ENCODE assay signal across 11 cellular contexts in genomic region chr12:50536831-50537537, GRCh38. TPM values are rescaled to one million over a fixed set of nuclear protein-coding genes. Genes with fewer than 3 reads are reported as not detected.
DNase-seq lines count a peak whose midpoint lies in the region; ATAC-seq and TF ChIP-seq lines count a peak whose summit lies in the region.
"Had no signal": no experiment of that assay in that cellular context is flagged by ENCODE, and none has a peak within 500 bp of the region (broad histone marks: within the 10 kb centered on the region; RNA-seq: fewer than 3 reads in every experiment).

No MANE protein-coding gene starts in this region.

- CTCF ChIA-PET in IMR-90 (lab: Yijun Ruan, JAX), result interaction anchor here (0.7 kb wide), 1 partner anchor 36 kb away, joined by 4 read pairs; no protein-coding TSS in a partner anchor

- no peak overlapping the region for H3K4me3 ChIP-seq in CD4-positive, CD25-positive, alpha-beta regulatory T cell (ENCODE audit: low read depth, low read length)
- H3K4me3 ChIP-seq in IMR-90 (ENCODE audit: insufficient read depth, low read depth, low read length) (no peak overlapping the region), mesodermal cell (ENCODE audit: extremely low read depth, insufficient read depth, low read length, poor library complexity, severe bottlenecking) (no peak overlapping the region)
- H3K4me3 ChIP-seq: hepatocyte, lung, ovary had no signal

- H2AK9ac ChIP-seq in IMR-90 (replicated peaks; ENCODE audit: low read depth, low read length, poor library complexity), result no peak overlapping the region

- no peak overlapping the region for H2BK20ac ChIP-seq in IMR-90 (ENCODE audit: low read depth, low read length)

- H3K23ac ChIP-seq in IMR-90 (ENCODE audit: low read depth, low read length), result no peak overlapping the region

- H4K20me1 ChIP-seq in IMR-90 (ENCODE audit: insufficient read depth, low read length), result peaks cover 26% of the 10 kb centered on the region; the same call in 1 of the 2 replicates

- H3K79me1 ChIP-seq in IMR-90 (ENCODE audit: low read depth in 1 of 2, low read length in 2 of 2), result peaks cover 11 to 64% of the 10 kb centered on the region in 2 experiments

- no peak overlapping the region for H2AFZ ChIP-seq in IMR-90 (replicated peaks; ENCODE audit: low read length, poor library complexity)
- H2AFZ ChIP-seq: hepatocyte had no signal

- peak overlapping the region; percentile 17 to 70 (median 64) for H3K27ac Mint-ChIP-seq in CD4-positive, CD25-positive, alpha-beta regulatory T cell
- peak overlapping the region; percentile 90 for H3K27ac Mint-ChIP-seq in activated naive CD8-positive, alpha-beta T cell

- no peak overlapping the region for H2AK5ac ChIP-seq in IMR-90 (ENCODE audit: low read depth, low read length)

- POLR2A ChIA-PET in IMR-90 (lab: Charles Lee; ENCODE audit: unreplicated experiment), result no interaction called here

- H3K27ac ChIP-seq in CD4-positive, CD25-positive, alpha-beta regulatory T cell (ENCODE audit: insufficient read depth, low read length, poor library complexity, severe bottlenecking), result no peak overlapping the region
- H3K27ac ChIP-seq in IMR-90 (ENCODE audit: insufficient read depth, low read length) (no peak overlapping the region), mesodermal cell (ENCODE audit: low read depth, low read length, severe bottlenecking) (peak overlapping the region; percentile 16)
- H3K27ac ChIP-seq: hepatocyte, ovary had no signal

- H3K36me3 ChIP-seq in CD4-positive, CD25-positive, alpha-beta regulatory T cell (ENCODE audit: control insufficient read depth, insufficient read depth, low read length), result peaks cover 3% of the 10 kb centered on the region
- H3K36me3 ChIP-seq in IMR-90 (ENCODE audit: control insufficient read depth, insufficient read depth, low read length) (no peaks in the 10 kb centered on the region), mesodermal cell (ENCODE audit: control insufficient read depth, insufficient read depth, low read length) (peaks cover 2% of the 10 kb centered on the region)
- H3K36me3 ChIP-seq: ovary had no signal

- no peak for TF ChIP-seq CTCF in IMR-90 (conservative IDR thresholded peaks at IDR 0.05; ENCODE audit: low read depth, low read length)

- H3K18ac ChIP-seq in IMR-90 (ENCODE audit: low read depth, low read length), result no peak overlapping the region

- no peak overlapping the region for H3K4ac ChIP-seq in IMR-90 (ENCODE audit: low read depth, low read length)

- peaks cover 23% of the 10 kb centered on the region for H3K4me1 ChIP-seq in CD4-positive, CD25-positive, alpha-beta regulatory T cell (ENCODE audit: control insufficient read depth, insufficient read depth, low read length, poor library complexity, severe bottlenecking)
- H3K4me1 ChIP-seq in IMR-90 (ENCODE audit: control insufficient read depth, insufficient read depth, low read length) (peaks cover 7% of the 10 kb centered on the region), mesodermal cell (ENCODE audit: control insufficient read depth, insufficient read depth, low read length, poor library complexity, severe bottlenecking) (peaks cover 19% of the 10 kb centered on the region)

- in situ Hi-C loops in IMR-90 (cut with MboI; ENCODE audit: low sequenced_read_pairs), result loop anchor here (10.0 kb wide), 1 partner anchor 58 kb away; no protein-coding TSS in a partner anchor

- no peaks in the 10 kb centered on the region for H3K27me3 Mint-ChIP-seq in CD4-positive, CD25-positive, alpha-beta regulatory T cell
- H3K27me3 Mint-ChIP-seq in activated naive CD8-positive, alpha-beta T cell, result no peaks in the 10 kb centered on the region

- no peak overlapping the region for H2BK120ac ChIP-seq in IMR-90 (ENCODE audit: low read depth, low read length)

- TF ChIP-seq RAD21 in IMR-90 (IDR thresholded peaks at IDR 0.05; ENCODE audit: low read length), result no peak

- no peak overlapping the region for H2BK15ac ChIP-seq in IMR-90 (ENCODE audit: low read depth, low read length)

- H3K14ac ChIP-seq in IMR-90 (replicated peaks; ENCODE audit: low read depth, low read length), result no peak overlapping the region

- DNase-seq in CD4-positive, CD25-positive, alpha-beta regulatory T cell, result no peak
- no peak for DNase-seq in IMR-90
- no peak for DNase-seq in NCI-H510A treated with DMSO at 0.1 percent for 48 hours (lab: John Stamatoyannopoulos, UW)
- DNase-seq in UCSD-AML1 (lab: John Stamatoyannopoulos, UW; ENCODE audit: unreplicated experiment), result no peak
- DNase-seq: MM.1S, ovary had no signal

- H3K9ac ChIP-seq in IMR-90 (ENCODE audit: low read depth, low read length), result no peak overlapping the region

- H3K56ac ChIP-seq in IMR-90 (ENCODE audit: extremely low read depth, insufficient read depth, low read length), result no peak overlapping the region

- no peaks in the 10 kb centered on the region for H3K9me3 ChIP-seq in CD4-positive, CD25-positive, alpha-beta regulatory T cell (ENCODE audit: control insufficient read depth in 2 of 2, low read length in 2 of 2)
- no peaks in the 10 kb centered on the region for H3K9me3 ChIP-seq in IMR-90 (ENCODE audit: control insufficient read depth, insufficient read depth, low read length)
- H3K9me3 ChIP-seq in mesodermal cell (ENCODE audit: control insufficient read depth, low read length), result no peaks in the 10 kb centered on the region
- H3K9me3 ChIP-seq: ovary had no signal

- no peak overlapping the region for H4K8ac ChIP-seq in IMR-90 (ENCODE audit: low read depth in 2 of 2, low read length in 2 of 2)

- no peak for ATAC-seq in CD4-positive, CD25-positive, alpha-beta regulatory T cell (ENCODE audit: low read depth in 2 of 2)
- ATAC-seq in IMR-90 (ENCODE audit: low read depth) (no peak), HG02884 (IDR thresholded peaks at IDR 0.05; ENCODE audit: unreplicated experiment) (no peak)

- H4K91ac ChIP-seq in IMR-90 (ENCODE audit: insufficient read depth, low read depth, low read length), result no peak overlapping the region

- no TSS peak for BruUV-seq in IMR-90 (replicated peaks; lab: Mats Ljungman, UMichigan)

- no peak for TF ChIP-seq POLR2A in IMR-90 (IDR thresholded peaks at IDR 0.05; ENCODE audit: low read depth, low read length)

- peaks cover 9% of the 10 kb centered on the region for H3K9me1 ChIP-seq in IMR-90 (ENCODE audit: insufficient read depth, low read length)

- dilution Hi-C loops in IMR-90 (cut with HindIII; ENCODE audit: low sequenced_read_pairs, unreplicated experiment), result no loop called here

- H3K4me1 Mint-ChIP-seq in CD4-positive, CD25-positive, alpha-beta regulatory T cell, result peaks cover 15 to 36% (median 20%) of the 10 kb centered on the region in 4 donors
- H3K4me1 Mint-ChIP-seq in activated naive CD8-positive, alpha-beta T cell (ENCODE audit: low read depth), result peaks cover 33% of the 10 kb centered on the region

- peak overlapping the region in 2 of 4 donors; percentile 22 to 32 for H3K4me3 Mint-ChIP-seq in CD4-positive, CD25-positive, alpha-beta regulatory T cell
- H3K4me3 Mint-ChIP-seq in activated naive CD8-positive, alpha-beta T cell, result peak overlapping the region; percentile 14

- peak overlapping the region; percentile 8; the same call in 1 of the 2 replicates for H3K4me2 ChIP-seq in IMR-90 (ENCODE audit: low read depth, low read length)
- H3K4me2 ChIP-seq: hepatocyte had no signal

- peaks cover 17% of the 10 kb centered on the region for H3K36me3 Mint-ChIP-seq in CD4-positive, CD25-positive, alpha-beta regulatory T cell
- peaks cover 2% of the 10 kb centered on the region for H3K36me3 Mint-ChIP-seq in activated naive CD8-positive, alpha-beta T cell

- H3K9me3 Mint-ChIP-seq in CD4-positive, CD25-positive, alpha-beta regulatory T cell, result no peaks in the 10 kb centered on the region
- no peaks in the 10 kb centered on the region for H3K9me3 Mint-ChIP-seq in activated naive CD8-positive, alpha-beta T cell (ENCODE audit: low read depth)

- intact Hi-C loops in IMR-90 (cut with micrococcal nuclease), result no loop called here

- H3K27me3 ChIP-seq in CD4-positive, CD25-positive, alpha-beta regulatory T cell (ENCODE audit: control insufficient read depth, insufficient read depth, low read length), result no peaks in the 10 kb centered on the region
- no peaks in the 10 kb centered on the region for H3K27me3 ChIP-seq in IMR-90 (ENCODE audit: control insufficient read depth, insufficient read depth, low read length)
- H3K27me3 ChIP-seq: hepatocyte, ovary had no signal

- H4K5ac ChIP-seq in IMR-90 (ENCODE audit: low read depth, low read length), result no peak overlapping the region

- 40 to 100% methylated on average over 1 of the region's 4 CpGs for WGBS in IMR-90 (ENCODE audit: extremely low coverage in 2 of 2, insufficient read length in 1 of 2), 2 experiments
- 92 to 96% methylated on average over 3 to 4 of the region's 4 CpGs for whole genome bisulfite sequencing in mesodermal cell (ENCODE audit: insufficient coverage in 2 of 2), 2 experiments

- H2BK5ac ChIP-seq in IMR-90 (ENCODE audit: low read depth, low read length, poor library complexity, severe bottlenecking), result no peak overlapping the region

TF ChIP-seq in IMR-90, 13 proteins besides CTCF, POLR2A, EP300 and RAD21 (continues in another document):
- TF ChIP-seq NFE2L2 (IDR thresholded peaks at IDR 0.05; ENCODE audit: low read depth, low read length) (no peak), CEBPB (IDR thresholded peaks at IDR 0.05; ENCODE audit: low read depth, low read length) (no peak), ELK1 (IDR thresholded peaks at IDR 0.05; ENCODE audit: borderline replicate concordance, low read depth, low read length) (no peak), RFX5 (IDR thresholded peaks at IDR 0.05; ENCODE audit: low read depth, low read length) (no peak), BHLHE40 (IDR thresholded peaks at IDR 0.05; ENCODE audit: low read depth, low read length) (no peak), FOS (IDR thresholded peaks at IDR 0.05; ENCODE audit: low read depth, low read length) (no peak), RCOR1 (IDR thresholded peaks at IDR 0.05; ENCODE audit: insufficient replicate concordance, low read length) (no peak), MAZ (IDR thresholded peaks at IDR 0.05; ENCODE audit: borderline replicate concordance, low read depth, low read length) (no peak)

RNA-seq across cellular contexts. Expression of gene DIP2B, which starts 32.2 kb away (rescaled TPM):
- total RNA-seq in CD4-positive, CD25-positive, alpha-beta regulatory T cell, result 47.5 TPM
- polyA plus RNA-seq in CD4-positive, CD25-positive, alpha-beta regulatory T cell, result 10 to 100 TPM; 12.2 to 19.0 (median 14.8) TPM
- 12.9 and 13.9 TPM in 2 replicates for total RNA-seq in IMR-90 (2012; rRNA removed)
- 6.8 and 7.7 TPM in 2 replicates for polyA plus RNA-seq in IMR-90 (2012; rRNA removed)
- polyA plus RNA-seq in IMR-90 (2012; cell fraction: cytosol; rRNA removed), result 4.1 and 4.4 TPM in 2 replicates
- polyA plus RNA-seq in IMR-90 (2012; cell fraction: nucleus; rRNA removed; ENCODE audit: low replicate concordance), result 6.4 and 11.5 TPM in 2 replicates
- 23.4 TPM for polyA plus RNA-seq in mesodermal cell (2013, experiment 1 of 2)
- polyA plus RNA-seq in mesodermal cell (2013, experiment 2 of 2), result 21.9 TPM
